Comparison of ENCODE assay signal across 10 cellular contexts in the genomic region with DNA sequence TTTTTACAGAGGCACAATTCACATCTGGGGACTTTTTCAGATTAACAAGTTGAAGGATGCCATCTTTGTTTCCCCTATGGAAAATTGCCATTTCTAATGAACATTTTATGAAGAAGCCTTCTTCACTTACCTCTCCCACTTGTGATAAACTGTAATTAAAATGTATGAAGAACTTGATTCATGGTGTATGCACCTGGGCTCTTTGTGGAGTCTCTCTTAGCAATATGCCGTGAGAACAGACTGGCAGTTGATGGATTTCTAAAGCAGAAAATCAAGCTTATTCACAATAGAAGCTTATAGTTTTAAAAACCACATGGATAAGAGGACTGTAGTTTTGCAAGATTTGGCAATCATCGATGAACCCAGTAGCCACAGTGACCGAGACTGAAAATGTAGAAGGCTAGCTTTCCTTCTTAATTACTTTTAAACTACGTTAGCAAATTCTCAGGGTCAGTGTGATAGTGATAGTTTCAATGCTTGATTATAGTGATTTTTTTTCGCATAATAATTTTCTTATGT.
A peak's percentile ranks its signal among the peaks of the same experiment; 100 is the strongest.
DNase-seq lines count a peak whose midpoint lies in the region; ATAC-seq, FAIRE-seq and TF ChIP-seq lines count a peak whose summit lies in the region.
"Had no signal": no experiment of that assay in that cellular context is flagged by ENCODE, and none has a peak within 500 bp of the region (broad histone marks: within the 10 kb centered on the region; RNA-seq: fewer than 3 reads in every experiment).

No MANE protein-coding gene starts in this region.

- peaks cover 39% of the 10 kb centered on the region for H3K4me1 Mint-ChIP-seq in activated T-helper 2 cell treated with anti-CD3 and anti-CD28 coated beads, Interferon-gamma antibody, Interleukin-2, Interleukin-4, amounts not matched to agents 10 μg/mL and 5 μg/mL and 100 μg/mL, durations not matched to agents 14 hours and 24 hours and 36 hours (ENCODE audit: low read depth)

- DNase-seq in DMS153 (lab: John Stamatoyannopoulos, UW) (peak; percentile 27), DMS153 treated with DMSO at 0.1 percent for 48 hours (lab: John Stamatoyannopoulos, UW; ENCODE audit: unreplicated experiment) (no peak), psoas muscle (no peak), small intestine (no peak), hepatic stellate cell (ENCODE audit: low spot score) (no peak), mammary epithelial cell (no peak)
- no peak for DNase-seq in activated T-helper 2 cell treated with anti-CD3 and anti-CD28 coated beads, Interferon-gamma antibody, Interleukin-2, Interleukin-4, amounts not matched to agents 10 μg/mL and 5 μg/mL and 100 μg/mL, durations not matched to agents 14 hours and 24 hours and 36 hours (ENCODE audit: low spot score)

- peak overlapping the region; percentile 78 for H3K27ac Mint-ChIP-seq in activated T-helper 2 cell treated with anti-CD3 and anti-CD28 coated beads, Interferon-gamma antibody, Interleukin-2, Interleukin-4, amounts not matched to agents 10 μg/mL and 5 μg/mL and 100 μg/mL, durations not matched to agents 14 hours and 24 hours and 36 hours
- H3K27ac Mint-ChIP-seq: activated naive CD8-positive, alpha-beta T cell had no signal

- no peak overlapping the region for H3K4me2 ChIP-seq in mammary epithelial cell (ENCODE audit: insufficient read depth, low read depth, low read length)

- peak overlapping the region; percentile 21 for H3K27ac ChIP-seq in psoas muscle
- peak overlapping the region in 1 of 2 donors; percentile 65 for H3K27ac ChIP-seq in small intestine (ENCODE audit: low read depth in 1 of 2, low read length in 1 of 2)
- H3K27ac ChIP-seq in mammary epithelial cell (ENCODE audit: insufficient read depth, low read depth, low read length) = no peak overlapping the region
- H3K27ac ChIP-seq: 22Rv1 had no signal

- H4K20me1 ChIP-seq in mammary epithelial cell (ENCODE audit: insufficient read depth, low read length) = no peaks in the 10 kb centered on the region

- H3K36me3 Mint-ChIP-seq in activated T-helper 2 cell treated with anti-CD3 and anti-CD28 coated beads, Interferon-gamma antibody, Interleukin-2, Interleukin-4, amounts not matched to agents 10 μg/mL and 5 μg/mL and 100 μg/mL, durations not matched to agents 14 hours and 24 hours and 36 hours (ENCODE audit: low read depth) = peaks cover 10% of the 10 kb centered on the region

- no peak overlapping the region for H2AFZ ChIP-seq in mammary epithelial cell (ENCODE audit: low read depth, low read length)

- H3K36me3 ChIP-seq in psoas muscle (ENCODE audit: insufficient read depth in 1 of 2, low read depth in 1 of 2) (no peaks in the 10 kb centered on the region), small intestine (ENCODE audit: control insufficient read depth in 2 of 2, insufficient read depth in 2 of 2, low read length in 2 of 2) (no peaks in the 10 kb centered on the region), mammary epithelial cell (ENCODE audit: insufficient read depth, low read length) (no peaks in the 10 kb centered on the region)

- no peaks in the 10 kb centered on the region for H3K79me2 ChIP-seq in mammary epithelial cell (ENCODE audit: insufficient read depth, low read length)

- no peak for FAIRE-seq in small intestine (lab: Jason Lieb, UNC)

- in situ Hi-C loops in mammary epithelial cell (cut with MboI; ENCODE audit: low sequenced_read_pairs in 2 of 2) = no loop called here

- H3K9me3 Mint-ChIP-seq in activated T-helper 2 cell treated with anti-CD3 and anti-CD28 coated beads, Interferon-gamma antibody, Interleukin-2, Interleukin-4, amounts not matched to agents 10 μg/mL and 5 μg/mL and 100 μg/mL, durations not matched to agents 14 hours and 24 hours and 36 hours = peaks cover 12% of the 10 kb centered on the region

- H3K27me3 Mint-ChIP-seq in activated T-helper 2 cell treated with anti-CD3 and anti-CD28 coated beads, Interferon-gamma antibody, Interleukin-2, Interleukin-4, amounts not matched to agents 10 μg/mL and 5 μg/mL and 100 μg/mL, durations not matched to agents 14 hours and 24 hours and 36 hours (ENCODE audit: low read depth) = no peaks in the 10 kb centered on the region
- H3K27me3 Mint-ChIP-seq: activated naive CD8-positive, alpha-beta T cell had no signal

- H3K4me3 ChIP-seq in psoas muscle = no peak overlapping the region
- no peak overlapping the region for H3K4me3 ChIP-seq in small intestine (ENCODE audit: low read depth in 1 of 2, low read length in 2 of 2)
- H3K4me3 ChIP-seq in mammary epithelial cell (replicated peaks in 1 of 3; ENCODE audit: insufficient read depth in 1 of 3, low read depth in 2 of 3, low read length in 3 of 3) = no peak overlapping the region

- CTCF ChIA-PET in mammary epithelial cell (lab: Charles Lee; ENCODE audit: low non-redundant PET) = no interaction called here

- dilution Hi-C loops in mammary epithelial cell (cut with HindIII; ENCODE audit: low sequenced_read_pairs) = no loop called here

- no TSS peak for BruUV-seq in mammary epithelial cell (replicated peaks; lab: Mats Ljungman, UMichigan)

- H3K27me3 ChIP-seq in psoas muscle (ENCODE audit: insufficient read depth in 3 of 3, low read length in 2 of 3) (no peaks in the 10 kb centered on the region), small intestine (ENCODE audit: control insufficient read depth in 2 of 2, insufficient read depth in 2 of 2, low read length in 2 of 2) (no peaks in the 10 kb centered on the region), mammary epithelial cell (ENCODE audit: insufficient read depth, low read length) (no peaks in the 10 kb centered on the region)

- H3K4me1 ChIP-seq in psoas muscle = peaks cover 5% of the 10 kb centered on the region
- no peaks in the 10 kb centered on the region for H3K4me1 ChIP-seq in small intestine (ENCODE audit: control insufficient read depth in 2 of 2, insufficient read depth in 1 of 2, low read depth in 1 of 2, low read length in 1 of 2)
- H3K4me1 ChIP-seq in mammary epithelial cell (ENCODE audit: insufficient read depth, low read length) = no peaks in the 10 kb centered on the region

- WGBS in psoas muscle, 3 donors = 77 to 82% (median 77%) methylated on average over 5 of the region's 5 CpGs
- 80 to 84% (median 82%) methylated on average over 5 of the region's 5 CpGs for WGBS in small intestine, 3 donors
- 94% methylated on average over 5 of the region's 5 CpGs for WGBS in mammary epithelial cell (ENCODE audit: low coverage, missing lambda C conversion rate)

- intact Hi-C loops in activated T-helper 2 cell treated with anti-CD3 and anti-CD28 coated beads, Interferon-gamma antibody, Interleukin-2, Interleukin-4, amounts not matched to agents 10 μg/mL and 5 μg/mL and 100 μg/mL, durations not matched to agents 14 hours and 24 hours and 36 hours (cut with micrococcal nuclease) = loop anchor here (2.0 to 5.0 kb wide), 3 partner anchors 15 to 99 kb away; no protein-coding TSS in a partner anchor
- intact Hi-C loops in psoas muscle (cut with DNase I) = no loop called here
- intact Hi-C loops in mammary epithelial cell (cut with micrococcal nuclease) = no loop called here

- peak overlapping the region; percentile 0 for H3K4me3 Mint-ChIP-seq in activated T-helper 2 cell treated with anti-CD3 and anti-CD28 coated beads, Interferon-gamma antibody, Interleukin-2, Interleukin-4, amounts not matched to agents 10 μg/mL and 5 μg/mL and 100 μg/mL, durations not matched to agents 14 hours and 24 hours and 36 hours (ENCODE audit: low read depth)
- H3K4me3 Mint-ChIP-seq: activated naive CD8-positive, alpha-beta T cell had no signal

- no peak overlapping the region for H3K9ac ChIP-seq in mammary epithelial cell (ENCODE audit: insufficient read depth, low read length)

- ATAC-seq in HG03025 (IDR thresholded peaks at IDR 0.05; ENCODE audit: low FRiP score, unreplicated experiment) = peak; percentile 5
- no peak for ATAC-seq in psoas muscle

- no peak for TF ChIP-seq CTCF in psoas muscle (IDR thresholded peaks at IDR 0.05)
- TF ChIP-seq CTCF in mammary epithelial cell (conservative IDR thresholded peaks at IDR 0.05 in 1 of 2, IDR thresholded peaks at IDR 0.05 in 1 of 2; ENCODE audit: extremely low read depth in 1 of 2, insufficient read depth in 1 of 2, low read depth in 1 of 2, low read length in 2 of 2) = no peak

- no peaks in the 10 kb centered on the region for H3K9me3 ChIP-seq in psoas muscle
- H3K9me3 ChIP-seq in small intestine (ENCODE audit: control insufficient read depth, low read depth) = no peaks in the 10 kb centered on the region
- H3K9me3 ChIP-seq in mammary epithelial cell (replicated peaks; ENCODE audit: insufficient read depth, low read length) = no peaks in the 10 kb centered on the region
